ENCODE assay signal across 8 cellular contexts in genomic region chr19:11849264-11849615, GRCh38.
DNase-seq lines count a peak whose midpoint lies in the region; ATAC-seq and TF ChIP-seq lines count a peak whose summit lies in the region.

No MANE protein-coding gene starts in this region.

- H3K36me3 ChIP-seq in SU-DHL-6 (ENCODE audit: low read length): peaks cover 11% of the 10 kb centered on the region; the same call in 1 of the 2 replicates

- peak; percentile 25 for ATAC-seq in GM21423 (IDR thresholded peaks at IDR 0.05; ENCODE audit: unreplicated experiment)
- no peak for ATAC-seq in HG03097 (IDR thresholded peaks at IDR 0.05; ENCODE audit: low FRiP score, unreplicated experiment)

- peak overlapping the region; percentile 68 for H3K9ac ChIP-seq in SU-DHL-6 (ENCODE audit: low read length)

- no peaks in the 10 kb centered on the region for H3K27me3 ChIP-seq in SU-DHL-6 (ENCODE audit: low read length)

- H2AFZ ChIP-seq in SU-DHL-6 (ENCODE audit: low read depth, low read length, severe bottlenecking): peak overlapping the region; percentile 91

- H3K9me2 ChIP-seq in SU-DHL-6 (replicated peaks; ENCODE audit: insufficient read depth, low read length): no peaks in the 10 kb centered on the region

- H3K79me2 ChIP-seq in SU-DHL-6 (ENCODE audit: insufficient read depth, low read length): peaks cover 42% of the 10 kb centered on the region

- H3K27ac ChIP-seq in SU-DHL-6 (ENCODE audit: low read depth, low read length): peak overlapping the region; percentile 56

- CTCF ChIA-PET in AG04449 (lab: Yijun Ruan, JAX): no interaction called here

- DNase-seq in AG04449 (ENCODE audit: low read depth, low spot score) (no peak), foreskin fibroblast (no peak), retinal pigment epithelial cell (ENCODE audit: low read depth) (no peak)
- DNase-seq in activated CD8-positive, alpha-beta memory T cell treated with anti-CD3 and anti-CD28 coated beads, Interleukin-2, amount 50 U/mL, for 48 hours: no peak
- DNase-seq in effector CD8-positive, alpha-beta T cell (lab: John Stamatoyannopoulos, UW): no peak

- H3F3A ChIP-seq in SU-DHL-6 (ENCODE audit: insufficient read depth): no peaks in the 10 kb centered on the region

- H3K4me3 ChIP-seq in AG04449 (ENCODE audit: low read depth, low read length) (peak overlapping the region; percentile 78), SU-DHL-6 (ENCODE audit: insufficient read depth, low read length, poor library complexity, severe bottlenecking) (peak overlapping the region; percentile 72), foreskin fibroblast (ENCODE audit: low read depth in 1 of 2, low read length in 2 of 2) (peak overlapping the region; percentile 69 to 75), retinal pigment epithelial cell (ENCODE audit: low read length) (peak overlapping the region; percentile 62)

- H4K20me1 ChIP-seq in SU-DHL-6 (ENCODE audit: low read depth, low read length): no peaks in the 10 kb centered on the region

- peak overlapping the region; percentile 54 for H3K4me2 ChIP-seq in SU-DHL-6 (ENCODE audit: low read depth, low read length, poor library complexity, severe bottlenecking)

- H3K9me3 ChIP-seq in SU-DHL-6 (ENCODE audit: insufficient read depth, low read length): no peaks in the 10 kb centered on the region

- TF ChIP-seq CTCF in AG04449 (IDR thresholded peaks at IDR 0.05; ENCODE audit: insufficient read depth, low read length, missing control alignments): no peak
- no peak for TF ChIP-seq CTCF in SU-DHL-6 (IDR thresholded peaks at IDR 0.05; ENCODE audit: insufficient read depth, low read length, poor library complexity, severe bottlenecking)
- no peak for TF ChIP-seq CTCF in foreskin fibroblast (IDR thresholded peaks at IDR 0.05; ENCODE audit: low read depth, low read length)
- TF ChIP-seq CTCF in retinal pigment epithelial cell (conservative IDR thresholded peaks at IDR 0.05; ENCODE audit: low read depth, low read length): no peak

- POLR2A ChIA-PET in AG04449 (lab: Yijun Ruan, JAX): no interaction called here
